In genomic region chr4:140739971-140740370, GRCh38 we compare ENCODE assay signal across 1 cellular context.
TF ChIP-seq lines count a peak whose summit lies in the region.

No MANE protein-coding gene starts in this region.

TF ChIP-seq in GM23338, 12 proteins besides CTCF, POLR2A, EP300 and RAD21:
- no peak for TF ChIP-seq EZH2 (IDR thresholded peaks at IDR 0.05; ENCODE audit: low read depth, unreplicated experiment)
- TF ChIP-seq JUNB (IDR thresholded peaks at IDR 0.05; ENCODE audit: unreplicated experiment): no peak
- no peak for TF ChIP-seq ZNF114 (CRISPR knock-in tag; IDR thresholded peaks at IDR 0.05)
- TF ChIP-seq CREB1 (CRISPR knock-in tag; IDR thresholded peaks at IDR 0.05; ENCODE audit: low read depth): no peak
- TF ChIP-seq, protein P1, sequence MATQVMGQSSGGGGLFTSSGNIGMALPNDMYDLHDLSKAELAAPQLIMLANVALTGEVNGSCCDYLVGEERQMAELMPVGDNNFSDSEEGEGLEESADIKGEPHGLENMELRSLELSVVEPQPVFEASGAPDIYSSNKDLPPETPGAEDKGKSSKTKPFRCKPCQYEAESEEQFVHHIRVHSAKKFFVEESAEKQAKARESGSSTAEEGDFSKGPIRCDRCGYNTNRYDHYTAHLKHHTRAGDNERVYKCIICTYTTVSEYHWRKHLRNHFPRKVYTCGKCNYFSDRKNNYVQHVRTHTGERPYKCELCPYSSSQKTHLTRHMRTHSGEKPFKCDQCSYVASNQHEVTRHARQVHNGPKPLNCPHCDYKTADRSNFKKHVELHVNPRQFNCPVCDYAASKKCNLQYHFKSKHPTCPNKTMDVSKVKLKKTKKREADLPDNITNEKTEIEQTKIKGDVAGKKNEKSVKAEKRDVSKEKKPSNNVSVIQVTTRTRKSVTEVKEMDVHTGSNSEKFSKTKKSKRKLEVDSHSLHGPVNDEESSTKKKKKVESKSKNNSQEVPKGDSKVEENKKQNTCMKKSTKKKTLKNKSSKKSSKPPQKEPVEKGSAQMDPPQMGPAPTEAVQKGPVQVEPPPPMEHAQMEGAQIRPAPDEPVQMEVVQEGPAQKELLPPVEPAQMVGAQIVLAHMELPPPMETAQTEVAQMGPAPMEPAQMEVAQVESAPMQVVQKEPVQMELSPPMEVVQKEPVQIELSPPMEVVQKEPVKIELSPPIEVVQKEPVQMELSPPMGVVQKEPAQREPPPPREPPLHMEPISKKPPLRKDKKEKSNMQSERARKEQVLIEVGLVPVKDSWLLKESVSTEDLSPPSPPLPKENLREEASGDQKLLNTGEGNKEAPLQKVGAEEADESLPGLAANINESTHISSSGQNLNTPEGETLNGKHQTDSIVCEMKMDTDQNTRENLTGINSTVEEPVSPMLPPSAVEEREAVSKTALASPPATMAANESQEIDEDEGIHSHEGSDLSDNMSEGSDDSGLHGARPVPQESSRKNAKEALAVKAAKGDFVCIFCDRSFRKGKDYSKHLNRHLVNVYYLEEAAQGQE (IDR thresholded peaks at IDR 0.05; ENCODE audit: unreplicated experiment): no peak
- TF ChIP-seq POLR2AphosphoS5 (IDR thresholded peaks at IDR 0.05; ENCODE audit: low read depth): no peak
- no peak for TF ChIP-seq EZH2phosphoT487 (IDR thresholded peaks at IDR 0.05; ENCODE audit: unreplicated experiment)
- TF ChIP-seq NANOG (IDR thresholded peaks at IDR 0.05; ENCODE audit: borderline replicate concordance): no peak
- TF ChIP-seq, protein P2, sequence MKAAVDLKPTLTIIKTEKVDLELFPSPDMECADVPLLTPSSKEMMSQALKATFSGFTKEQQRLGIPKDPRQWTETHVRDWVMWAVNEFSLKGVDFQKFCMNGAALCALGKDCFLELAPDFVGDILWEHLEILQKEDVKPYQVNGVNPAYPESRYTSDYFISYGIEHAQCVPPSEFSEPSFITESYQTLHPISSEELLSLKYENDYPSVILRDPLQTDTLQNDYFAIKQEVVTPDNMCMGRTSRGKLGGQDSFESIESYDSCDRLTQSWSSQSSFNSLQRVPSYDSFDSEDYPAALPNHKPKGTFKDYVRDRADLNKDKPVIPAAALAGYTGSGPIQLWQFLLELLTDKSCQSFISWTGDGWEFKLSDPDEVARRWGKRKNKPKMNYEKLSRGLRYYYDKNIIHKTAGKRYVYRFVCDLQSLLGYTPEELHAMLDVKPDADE (IDR thresholded peaks at IDR 0.05): no peak
- TF ChIP-seq ZNF331 (CRISPR knock-in tag; IDR thresholded peaks at IDR 0.05; ENCODE audit: low read depth): no peak
- TF ChIP-seq, protein P3, sequence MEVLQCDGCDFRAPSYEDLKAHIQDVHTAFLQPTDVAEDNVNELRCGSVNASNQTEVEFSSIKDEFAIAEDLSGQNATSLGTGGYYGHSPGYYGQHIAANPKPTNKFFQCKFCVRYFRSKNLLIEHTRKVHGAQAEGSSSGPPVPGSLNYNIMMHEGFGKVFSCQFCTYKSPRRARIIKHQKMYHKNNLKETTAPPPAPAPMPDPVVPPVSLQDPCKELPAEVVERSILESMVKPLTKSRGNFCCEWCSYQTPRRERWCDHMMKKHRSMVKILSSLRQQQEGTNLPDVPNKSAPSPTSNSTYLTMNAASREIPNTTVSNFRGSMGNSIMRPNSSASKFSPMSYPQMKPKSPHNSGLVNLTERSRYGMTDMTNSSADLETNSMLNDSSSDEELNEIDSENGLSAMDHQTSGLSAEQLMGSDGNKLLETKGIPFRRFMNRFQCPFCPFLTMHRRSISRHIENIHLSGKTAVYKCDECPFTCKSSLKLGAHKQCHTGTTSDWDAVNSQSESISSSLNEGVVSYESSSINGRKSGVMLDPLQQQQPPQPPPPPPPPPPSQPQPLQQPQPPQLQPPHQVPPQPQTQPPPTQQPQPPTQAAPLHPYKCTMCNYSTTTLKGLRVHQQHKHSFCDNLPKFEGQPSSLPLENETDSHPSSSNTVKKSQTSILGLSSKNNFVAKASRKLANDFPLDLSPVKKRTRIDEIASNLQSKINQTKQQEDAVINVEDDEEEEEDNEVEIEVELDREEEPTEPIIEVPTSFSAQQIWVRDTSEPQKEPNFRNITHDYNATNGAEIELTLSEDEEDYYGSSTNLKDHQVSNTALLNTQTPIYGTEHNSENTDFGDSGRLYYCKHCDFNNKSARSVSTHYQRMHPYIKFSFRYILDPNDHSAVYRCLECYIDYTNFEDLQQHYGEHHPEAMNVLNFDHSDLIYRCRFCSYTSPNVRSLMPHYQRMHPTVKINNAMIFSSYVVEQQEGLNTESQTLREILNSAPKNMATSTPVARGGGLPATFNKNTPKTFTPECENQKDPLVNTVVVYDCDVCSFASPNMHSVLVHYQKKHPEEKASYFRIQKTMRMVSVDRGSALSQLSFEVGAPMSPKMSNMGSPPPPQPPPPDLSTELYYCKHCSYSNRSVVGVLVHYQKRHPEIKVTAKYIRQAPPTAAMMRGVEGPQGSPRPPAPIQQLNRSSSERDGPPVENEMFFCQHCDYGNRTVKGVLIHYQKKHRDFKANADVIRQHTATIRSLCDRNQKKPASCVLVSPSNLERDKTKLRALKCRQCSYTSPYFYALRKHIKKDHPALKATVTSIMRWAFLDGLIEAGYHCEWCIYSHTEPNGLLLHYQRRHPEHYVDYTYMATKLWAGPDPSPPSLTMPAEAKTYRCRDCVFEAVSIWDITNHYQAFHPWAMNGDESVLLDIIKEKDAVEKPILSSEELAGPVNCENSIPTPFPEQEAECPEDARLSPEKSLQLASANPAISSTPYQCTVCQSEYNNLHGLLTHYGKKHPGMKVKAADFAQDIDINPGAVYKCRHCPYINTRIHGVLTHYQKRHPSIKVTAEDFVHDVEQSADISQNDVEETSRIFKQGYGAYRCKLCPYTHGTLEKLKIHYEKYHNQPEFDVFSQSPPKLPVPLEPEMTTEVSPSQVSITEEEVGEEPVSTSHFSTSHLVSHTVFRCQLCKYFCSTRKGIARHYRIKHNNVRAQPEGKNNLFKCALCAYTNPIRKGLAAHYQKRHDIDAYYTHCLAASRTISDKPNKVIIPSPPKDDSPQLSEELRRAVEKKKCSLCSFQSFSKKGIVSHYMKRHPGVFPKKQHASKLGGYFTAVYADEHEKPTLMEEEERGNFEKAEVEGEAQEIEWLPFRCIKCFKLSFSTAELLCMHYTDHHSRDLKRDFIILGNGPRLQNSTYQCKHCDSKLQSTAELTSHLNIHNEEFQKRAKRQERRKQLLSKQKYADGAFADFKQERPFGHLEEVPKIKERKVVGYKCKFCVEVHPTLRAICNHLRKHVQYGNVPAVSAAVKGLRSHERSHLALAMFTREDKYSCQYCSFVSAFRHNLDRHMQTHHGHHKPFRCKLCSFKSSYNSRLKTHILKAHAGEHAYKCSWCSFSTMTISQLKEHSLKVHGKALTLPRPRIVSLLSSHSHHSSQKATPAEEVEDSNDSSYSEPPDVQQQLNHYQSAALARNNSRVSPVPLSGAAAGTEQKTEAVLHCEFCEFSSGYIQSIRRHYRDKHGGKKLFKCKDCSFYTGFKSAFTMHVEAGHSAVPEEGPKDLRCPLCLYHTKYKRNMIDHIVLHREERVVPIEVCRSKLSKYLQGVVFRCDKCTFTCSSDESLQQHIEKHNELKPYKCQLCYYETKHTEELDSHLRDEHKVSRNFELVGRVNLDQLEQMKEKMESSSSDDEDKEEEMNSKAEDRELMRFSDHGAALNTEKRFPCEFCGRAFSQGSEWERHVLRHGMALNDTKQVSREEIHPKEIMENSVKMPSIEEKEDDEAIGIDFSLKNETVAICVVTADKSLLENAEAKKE (CRISPR knock-in tag; IDR thresholded peaks at IDR 0.05): no peak
- TF ChIP-seq STAT1 (IDR thresholded peaks at IDR 0.05; ENCODE audit: unreplicated experiment): no peak
TF ChIP-seq in GM23338: peak in this region for 0.
